ENCODE assay signal across 13 cellular contexts in the genomic region with DNA sequence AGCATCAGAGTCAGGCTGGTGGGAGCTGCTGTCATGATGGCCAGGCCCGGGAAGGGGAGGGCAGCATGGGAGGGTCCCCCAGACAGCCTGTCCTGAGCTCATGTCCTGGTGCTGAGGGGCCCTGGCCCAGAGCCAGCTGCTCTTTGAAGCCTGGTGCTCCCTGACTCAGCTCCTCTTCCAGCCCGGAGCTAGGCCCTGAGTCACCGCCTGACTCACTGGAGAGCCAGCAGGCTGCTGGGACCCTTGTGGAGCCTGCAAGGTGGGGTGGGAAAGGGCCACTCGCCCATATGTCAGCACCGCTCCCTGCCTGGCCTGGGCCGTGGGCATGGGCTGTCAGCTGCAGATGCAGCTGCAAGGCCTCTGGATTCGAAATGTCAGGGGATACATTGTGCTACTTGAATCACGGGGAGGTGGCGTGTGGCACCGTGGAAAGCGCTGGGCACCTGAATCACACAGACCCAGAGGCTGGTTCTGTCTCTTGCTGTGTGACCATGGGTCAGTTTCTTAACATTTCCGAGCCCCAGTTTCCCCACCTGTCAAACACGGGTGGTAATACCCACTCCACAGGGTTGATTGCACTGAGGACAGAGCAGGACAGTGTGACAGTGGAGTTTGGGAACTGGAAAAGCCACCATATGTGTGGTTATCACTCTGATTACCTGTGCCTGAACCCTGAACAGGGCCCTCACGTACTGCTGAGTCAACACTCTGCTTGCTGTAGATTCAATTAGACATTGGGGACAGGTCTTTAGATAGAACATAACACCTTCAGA. TPM values are rescaled to one million over a fixed set of nuclear protein-coding genes. Genes with fewer than 3 reads are reported as not detected.
DNase-seq lines count a peak whose midpoint lies in the region; ATAC-seq, FAIRE-seq and TF ChIP-seq lines count a peak whose summit lies in the region.
"Had no signal": no experiment of that assay in that cellular context is flagged by ENCODE, and none has a peak within 500 bp of the region (broad histone marks: within the 10 kb centered on the region; RNA-seq: fewer than 3 reads in every experiment).

No MANE protein-coding gene starts in this region.

- no peak overlapping the region for H3K4me3 ChIP-seq in Peyer's patch
- H3K4me3 ChIP-seq in right cardiac atrium (ENCODE audit: low read length), result no peak overlapping the region
- H3K4me3 ChIP-seq: lung, skin epidermis had no signal

- DNase-seq in GM03348 (ENCODE audit: low spot score), result peak; percentile 84
- peak; percentile 92 for DNase-seq in RCC 7860 (ENCODE audit: low spot score)
- peak; percentile 55 for DNase-seq in epithelial cell of prostate (ENCODE audit: low read depth, low spot score)
- peak; percentile 87 for DNase-seq in renal cortical epithelial cell (ENCODE audit: low read depth)
- DNase-seq in Peyer's patch, result no peak
- no peak for DNase-seq in HuH-7 (ENCODE audit: low spot score)
- no peak for DNase-seq in NOMO-1 treated with DMSO at 0.1 percent for 48 hours (lab: John Stamatoyannopoulos, UW; ENCODE audit: unreplicated experiment)
- no peak for DNase-seq in right cardiac atrium
- DNase-seq: activated T-cell treated with anti-CD3 and anti-CD28 coated beads, Interleukin-2, amount 50 U/mL, for 24 hours; NCI-H1417 treated with DMSO at 0.1 percent for 48 hours; T-cell had no signal

- H3K4me1 ChIP-seq in Peyer's patch (peaks cover 0 to 5% (median 0%) of the 10 kb centered on the region in 4 donors), right cardiac atrium (ENCODE audit: control insufficient read depth, insufficient read depth, low read length) (no peaks in the 10 kb centered on the region)

- no peak for ATAC-seq in right cardiac atrium
- ATAC-seq: T-cell had no signal

- whole genome bisulfite sequencing in right cardiac atrium, result 72% methylated on average over 14 of the region's 14 CpGs

- H3K36me3 ChIP-seq in Peyer's patch, result no peaks in the 10 kb centered on the region

- H3K9me3 ChIP-seq in Peyer's patch (no peaks in the 10 kb centered on the region), right cardiac atrium (ENCODE audit: control insufficient read depth, low read length) (no peaks in the 10 kb centered on the region)

- no peaks in the 10 kb centered on the region for H3K27me3 ChIP-seq in Peyer's patch
- no peaks in the 10 kb centered on the region for H3K27me3 ChIP-seq in right cardiac atrium (ENCODE audit: control insufficient read depth, insufficient read depth)

- no peak for TF ChIP-seq POLR2A in Peyer's patch (IDR thresholded peaks at IDR 0.05)

- intact Hi-C loops in right cardiac atrium (cut with DNase I), result no loop called here

- H3K27ac ChIP-seq in epithelial cell of prostate (no peak overlapping the region), Peyer's patch (no peak overlapping the region), right cardiac atrium (ENCODE audit: low read length) (no peak overlapping the region)
- H3K27ac ChIP-seq: skin epidermis had no signal

- FAIRE-seq in RCC 7860 (lab: Jason Lieb, UNC), result peak; percentile 89

- no peak for TF ChIP-seq CTCF in Peyer's patch (IDR thresholded peaks at IDR 0.05)

RNA-seq across cellular contexts. Expression of a gene that starts 4.4 kb away (rescaled TPM):
- total RNA-seq in renal cortical epithelial cell (0.10 TPM in 1 of 2 replicates, not detected in the other), Peyer's patch (1 to 10 TPM in 3 of 4 donors, under 1 TPM in 1; 0.95 to 6.6 (median 1.6) TPM), right cardiac atrium (under 1 TPM in 1 of 4 donors, not detected in 3; 0.06 TPM)
- 0.07 TPM for polyA plus RNA-seq in right cardiac atrium

RNA-seq across cellular contexts. Expression of a gene that starts 42.4 kb away (rescaled TPM):
- 47.1 and 49.5 TPM in 2 replicates for total RNA-seq in renal cortical epithelial cell
- 100 to 1,000 TPM in 1 of 4 donors, 10 to 100 TPM in 3; 59.4 to 132 (median 93.7) TPM for total RNA-seq in Peyer's patch
- total RNA-seq in right cardiac atrium, result 10 to 100 TPM; 55.1 to 75.5 (median 61.8) TPM
- polyA plus RNA-seq in right cardiac atrium, result 155 TPM

RNA-seq across cellular contexts. Expression of a gene that starts 54.6 kb away (rescaled TPM):
- total RNA-seq in renal cortical epithelial cell (177 and 255 TPM in 2 replicates), Peyer's patch (100 to 1,000 TPM; 222 to 550 (median 280) TPM), right cardiac atrium (100 to 1,000 TPM; 156 to 254 (median 177) TPM)
- 244 TPM for polyA plus RNA-seq in right cardiac atrium

Comparison
In these comparisons a context has a peak if more than half of its experiments do, and no peak if none do; other contexts are left out.
1. DNase-seq: peak in GM03348 (single experiment), RCC 7860 (single experiment), epithelial cell of prostate (single experiment) and renal cortical epithelial cell (single experiment); none in Peyer's patch (0 of 3), HuH-7 (single experiment), NOMO-1 treated with DMSO at 0.1 percent for 48 hours (single experiment) and right cardiac atrium (0 of 3).